1 cellular context compared by ENCODE assay signal in the genomic region with DNA sequence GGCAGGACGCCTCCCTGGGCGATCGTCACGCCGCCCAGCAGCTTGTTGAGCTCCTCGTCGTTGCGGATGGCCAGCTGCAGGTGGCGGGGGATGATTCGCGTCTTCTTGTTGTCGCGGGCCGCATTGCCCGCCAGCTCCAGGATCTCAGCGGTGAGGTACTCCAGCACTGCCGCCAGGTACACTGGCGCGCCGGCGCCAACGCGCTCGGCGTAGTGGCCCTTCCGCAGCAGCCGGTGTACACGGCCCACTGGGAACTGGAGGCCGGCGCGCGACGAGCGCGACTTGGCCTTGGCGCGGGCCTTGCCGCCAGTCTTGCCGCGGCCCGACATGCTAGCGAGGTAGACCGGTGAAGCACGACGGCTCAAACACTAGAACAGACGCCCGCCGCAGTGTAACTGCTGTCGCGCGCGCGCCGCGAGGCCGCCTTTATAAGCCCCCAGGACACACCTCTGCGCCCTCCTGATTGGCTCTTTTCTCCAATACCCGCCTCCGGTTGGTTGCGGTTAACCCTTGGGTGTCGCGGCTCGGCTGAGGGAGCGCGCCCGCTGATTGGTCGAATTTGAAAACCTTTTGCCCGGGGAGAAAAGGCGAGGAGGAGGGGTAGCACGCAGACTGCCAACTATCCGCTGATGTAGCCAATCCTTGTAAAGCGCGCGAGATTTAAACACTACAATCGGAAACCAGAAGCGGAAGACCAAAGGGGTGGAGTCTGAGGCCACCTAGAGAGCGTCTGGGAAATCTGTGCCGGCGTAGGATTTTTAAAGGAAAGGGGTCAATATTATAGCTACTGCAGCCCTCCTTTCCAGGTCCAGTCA.
TF ChIP-seq lines count a peak whose summit lies in the region.

No MANE protein-coding gene starts in this region.

TF ChIP-seq in K562, 482 proteins besides CTCF, POLR2A, EP300 and RAD21 (continued from another document and continues in another):
- no peak for TF ChIP-seq CUX1 (CRISPR knock-in tag; IDR thresholded peaks at IDR 0.05)
- TF ChIP-seq, protein P1, sequence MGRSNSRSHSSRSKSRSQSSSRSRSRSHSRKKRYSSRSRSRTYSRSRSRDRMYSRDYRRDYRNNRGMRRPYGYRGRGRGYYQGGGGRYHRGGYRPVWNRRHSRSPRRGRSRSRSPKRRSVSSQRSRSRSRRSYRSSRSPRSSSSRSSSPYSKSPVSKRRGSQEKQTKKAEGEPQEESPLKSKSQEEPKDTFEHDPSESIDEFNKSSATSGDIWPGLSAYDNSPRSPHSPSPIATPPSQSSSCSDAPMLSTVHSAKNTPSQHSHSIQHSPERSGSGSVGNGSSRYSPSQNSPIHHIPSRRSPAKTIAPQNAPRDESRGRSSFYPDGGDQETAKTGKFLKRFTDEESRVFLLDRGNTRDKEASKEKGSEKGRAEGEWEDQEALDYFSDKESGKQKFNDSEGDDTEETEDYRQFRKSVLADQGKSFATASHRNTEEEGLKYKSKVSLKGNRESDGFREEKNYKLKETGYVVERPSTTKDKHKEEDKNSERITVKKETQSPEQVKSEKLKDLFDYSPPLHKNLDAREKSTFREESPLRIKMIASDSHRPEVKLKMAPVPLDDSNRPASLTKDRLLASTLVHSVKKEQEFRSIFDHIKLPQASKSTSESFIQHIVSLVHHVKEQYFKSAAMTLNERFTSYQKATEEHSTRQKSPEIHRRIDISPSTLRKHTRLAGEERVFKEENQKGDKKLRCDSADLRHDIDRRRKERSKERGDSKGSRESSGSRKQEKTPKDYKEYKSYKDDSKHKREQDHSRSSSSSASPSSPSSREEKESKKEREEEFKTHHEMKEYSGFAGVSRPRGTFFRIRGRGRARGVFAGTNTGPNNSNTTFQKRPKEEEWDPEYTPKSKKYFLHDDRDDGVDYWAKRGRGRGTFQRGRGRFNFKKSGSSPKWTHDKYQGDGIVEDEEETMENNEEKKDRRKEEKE (IDR thresholded peaks at IDR 0.05; ENCODE audit: borderline replicate concordance in 1 of 2, control insufficient read depth in 1 of 2, low read depth in 2 of 2, low read length in 1 of 2) = peak in 1 of 2 experiments; percentile 85; a peak in 1 of 4 replicates
- TF ChIP-seq, protein P2, sequence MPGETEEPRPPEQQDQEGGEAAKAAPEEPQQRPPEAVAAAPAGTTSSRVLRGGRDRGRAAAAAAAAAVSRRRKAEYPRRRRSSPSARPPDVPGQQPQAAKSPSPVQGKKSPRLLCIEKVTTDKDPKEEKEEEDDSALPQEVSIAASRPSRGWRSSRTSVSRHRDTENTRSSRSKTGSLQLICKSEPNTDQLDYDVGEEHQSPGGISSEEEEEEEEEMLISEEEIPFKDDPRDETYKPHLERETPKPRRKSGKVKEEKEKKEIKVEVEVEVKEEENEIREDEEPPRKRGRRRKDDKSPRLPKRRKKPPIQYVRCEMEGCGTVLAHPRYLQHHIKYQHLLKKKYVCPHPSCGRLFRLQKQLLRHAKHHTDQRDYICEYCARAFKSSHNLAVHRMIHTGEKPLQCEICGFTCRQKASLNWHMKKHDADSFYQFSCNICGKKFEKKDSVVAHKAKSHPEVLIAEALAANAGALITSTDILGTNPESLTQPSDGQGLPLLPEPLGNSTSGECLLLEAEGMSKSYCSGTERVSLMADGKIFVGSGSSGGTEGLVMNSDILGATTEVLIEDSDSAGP (CRISPR knock-in tag; IDR thresholded peaks at IDR 0.05) = peak; percentile 42; the same call in 1 of the 2 replicates
- peak; percentile 66 for TF ChIP-seq CCNT2 (IDR thresholded peaks at IDR 0.05; ENCODE audit: borderline replicate concordance, extremely low read depth, insufficient read length, low read depth, low read length)
- no peak for TF ChIP-seq SLC30A9 (CRISPR knock-in tag; IDR thresholded peaks at IDR 0.05)
- peak; percentile 69; the same call in 1 of the 2 replicates for TF ChIP-seq CREB3L1 (IDR thresholded peaks at IDR 0.05; ENCODE audit: borderline replicate concordance, low read depth)
- no peak for TF ChIP-seq CBX8 (IDR thresholded peaks at IDR 0.05; ENCODE audit: borderline replicate concordance, extremely low read depth, low read depth, low read length, poor library complexity, severe bottlenecking)
- peak; percentile 78 for TF ChIP-seq PHB (CRISPR knock-in tag; IDR thresholded peaks at IDR 0.05)
- no peak for TF ChIP-seq ARID3A (IDR thresholded peaks at IDR 0.05; ENCODE audit: borderline replicate concordance, low read depth, low read length)
- no peak for TF ChIP-seq ZZZ3 (IDR thresholded peaks at IDR 0.05)
- no peak for TF ChIP-seq ARID2 (IDR thresholded peaks at IDR 0.05)
- 0 out of 2 replicates have a peak, but pooled peaks have one; percentile 7 for TF ChIP-seq STAG1 (CRISPR knock-in tag; IDR thresholded peaks at IDR 0.05; ENCODE audit: borderline replicate concordance)
- peak; percentile 100 for TF ChIP-seq SUPT5H (IDR thresholded peaks at IDR 0.05)
- TF ChIP-seq, protein P3, sequence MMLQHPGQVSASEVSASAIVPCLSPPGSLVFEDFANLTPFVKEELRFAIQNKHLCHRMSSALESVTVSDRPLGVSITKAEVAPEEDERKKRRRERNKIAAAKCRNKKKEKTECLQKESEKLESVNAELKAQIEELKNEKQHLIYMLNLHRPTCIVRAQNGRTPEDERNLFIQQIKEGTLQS (IDR thresholded peaks at IDR 0.05) = no peak; the same call in 1 of the 2 replicates
- TF ChIP-seq, protein P3 (CRISPR knock-in tag; conservative IDR thresholded peaks at IDR 0.05) = peak; percentile 91; the same call in 1 of the 2 replicates
- peak; percentile 82 to 83; a peak in 2 of 4 replicates for TF ChIP-seq KDM1A (IDR thresholded peaks at IDR 0.05)
- TF ChIP-seq MCM5 (IDR thresholded peaks at IDR 0.05; ENCODE audit: low read depth) = no peak
- peak; percentile 97 for TF ChIP-seq ZFX (CRISPR knock-in tag; IDR thresholded peaks at IDR 0.05)
- TF ChIP-seq PHTF2 (CRISPR knock-in tag; IDR thresholded peaks at IDR 0.05) = peak; percentile 12; the same call in 1 of the 2 replicates
- no peak for TF ChIP-seq ZNF699 (CRISPR knock-in tag; IDR thresholded peaks at IDR 0.05; ENCODE audit: insufficient replicate concordance)
- TF ChIP-seq, protein P4, sequence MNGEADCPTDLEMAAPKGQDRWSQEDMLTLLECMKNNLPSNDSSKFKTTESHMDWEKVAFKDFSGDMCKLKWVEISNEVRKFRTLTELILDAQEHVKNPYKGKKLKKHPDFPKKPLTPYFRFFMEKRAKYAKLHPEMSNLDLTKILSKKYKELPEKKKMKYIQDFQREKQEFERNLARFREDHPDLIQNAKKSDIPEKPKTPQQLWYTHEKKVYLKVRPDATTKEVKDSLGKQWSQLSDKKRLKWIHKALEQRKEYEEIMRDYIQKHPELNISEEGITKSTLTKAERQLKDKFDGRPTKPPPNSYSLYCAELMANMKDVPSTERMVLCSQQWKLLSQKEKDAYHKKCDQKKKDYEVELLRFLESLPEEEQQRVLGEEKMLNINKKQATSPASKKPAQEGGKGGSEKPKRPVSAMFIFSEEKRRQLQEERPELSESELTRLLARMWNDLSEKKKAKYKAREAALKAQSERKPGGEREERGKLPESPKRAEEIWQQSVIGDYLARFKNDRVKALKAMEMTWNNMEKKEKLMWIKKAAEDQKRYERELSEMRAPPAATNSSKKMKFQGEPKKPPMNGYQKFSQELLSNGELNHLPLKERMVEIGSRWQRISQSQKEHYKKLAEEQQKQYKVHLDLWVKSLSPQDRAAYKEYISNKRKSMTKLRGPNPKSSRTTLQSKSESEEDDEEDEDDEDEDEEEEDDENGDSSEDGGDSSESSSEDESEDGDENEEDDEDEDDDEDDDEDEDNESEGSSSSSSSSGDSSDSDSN (IDR thresholded peaks at IDR 0.05; ENCODE audit: borderline replicate concordance in 1 of 2, low read depth in 2 of 2, low read length in 2 of 2) = peak; percentile 60 to 82; a peak in 1 of 4 replicates
- TF ChIP-seq ASH1L (IDR thresholded peaks at IDR 0.05; ENCODE audit: borderline replicate concordance, low read depth, partially characterized antibody) = peak; percentile 89
- no peak for TF ChIP-seq SRSF3 (IDR thresholded peaks at IDR 0.05; ENCODE audit: insufficient read depth, low read length)
- no peak for TF ChIP-seq PHB2 (IDR thresholded peaks at IDR 0.05; ENCODE audit: low read depth)
- TF ChIP-seq, protein P5, sequence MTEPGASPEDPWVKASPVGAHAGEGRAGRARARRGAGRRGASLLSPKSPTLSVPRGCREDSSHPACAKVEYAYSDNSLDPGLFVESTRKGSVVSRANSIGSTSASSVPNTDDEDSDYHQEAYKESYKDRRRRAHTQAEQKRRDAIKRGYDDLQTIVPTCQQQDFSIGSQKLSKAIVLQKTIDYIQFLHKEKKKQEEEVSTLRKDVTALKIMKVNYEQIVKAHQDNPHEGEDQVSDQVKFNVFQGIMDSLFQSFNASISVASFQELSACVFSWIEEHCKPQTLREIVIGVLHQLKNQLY (CRISPR knock-in tag; conservative IDR thresholded peaks at IDR 0.05) = peak; percentile 47 to 60; a peak in 1 of 4 replicates
- TF ChIP-seq CTBP1 (IDR thresholded peaks at IDR 0.05; ENCODE audit: borderline replicate concordance) = peak; percentile 88; the same call in 1 of the 2 replicates
- TF ChIP-seq ZNF583 (CRISPR knock-in tag; IDR thresholded peaks at IDR 0.05) = 0 out of 2 replicates have a peak, but pooled peaks have one; percentile 61
- TF ChIP-seq NFE2L1 (tag; IDR thresholded peaks at IDR 0.05; ENCODE audit: borderline replicate concordance, low read depth) = no peak
- no peak for TF ChIP-seq TRIM28 (IDR thresholded peaks at IDR 0.05)
- no peak; a peak in 2 of 4 replicates for TF ChIP-seq MAZ (CRISPR knock-in tag; conservative IDR thresholded peaks at IDR 0.05 in 1 of 2, IDR thresholded peaks at IDR 0.05 in 1 of 2)
- no peak; the same call in 1 of the 2 replicates for TF ChIP-seq ARID1B (IDR thresholded peaks at IDR 0.05)
- TF ChIP-seq ZNF143 (CRISPR knock-in tag; IDR thresholded peaks at IDR 0.05) = no peak; the same call in 1 of the 2 replicates
- TF ChIP-seq XRCC4 (IDR thresholded peaks at IDR 0.05; ENCODE audit: extremely low read depth, insufficient read depth, insufficient read length) = no peak
- TF ChIP-seq HEY1 (CRISPR knock-in tag; IDR thresholded peaks at IDR 0.05; ENCODE audit: borderline replicate concordance) = peak; percentile 44; the same call in 1 of the 2 replicates
- no peak for TF ChIP-seq RFX5 (IDR thresholded peaks at IDR 0.05; ENCODE audit: low read depth, low read length)
- peak; percentile 41; the same call in 1 of the 2 replicates for TF ChIP-seq BHLHE40 (IDR thresholded peaks at IDR 0.05; ENCODE audit: low read length)
- TF ChIP-seq ZNF644 (tag; IDR thresholded peaks at IDR 0.05; ENCODE audit: low read depth) = no peak
- peak; percentile 53; the same call in 1 of the 2 replicates for TF ChIP-seq ELF4 (CRISPR knock-in tag; IDR thresholded peaks at IDR 0.05)
